ENCODE assay signal across 9 cellular contexts in genomic region chr1:224457782-224458144, GRCh38. TPM values are rescaled to one million over a fixed set of nuclear protein-coding genes. Genes with fewer than 3 reads are reported as not detected.
DNase-seq lines count a peak whose midpoint lies in the region; ATAC-seq and TF ChIP-seq lines count a peak whose summit lies in the region.
"Had no signal": no experiment of that assay in that cellular context is flagged by ENCODE, and none has a peak within 500 bp of the region (broad histone marks: within the 10 kb centered on the region; RNA-seq: fewer than 3 reads in every experiment).

No MANE protein-coding gene starts in this region.

- H3K27ac ChIP-seq in 22Rv1 (no peak overlapping the region), adrenal gland (peak overlapping the region in 3 of 5 donors; percentile 71 to 85 (median 79)), muscle layer of duodenum (ENCODE audit: low read length) (peak overlapping the region; percentile 71)

- CTCF ChIA-PET in GM10248 (lab: Yijun Ruan, JAX), result interaction anchor here (0.8 to 5.6 kb wide), 25 partner anchors 9 to 759 kb away, joined by 3 to 63 read pairs (median 5); partner anchors contain the start of gene FBXO28

- H3K4me1 ChIP-seq in adrenal gland (replicated peaks in 1 of 2) (peaks cover 7 to 15% of the 10 kb centered on the region in 2 donors), muscle layer of duodenum (ENCODE audit: control insufficient read depth in 1 of 2, insufficient read depth in 2 of 2, low read length in 2 of 2) (peaks cover 9 to 29% of the 10 kb centered on the region in 2 donors)

- H3K9me3 ChIP-seq in adrenal gland (replicated peaks in 1 of 3) (no peaks in the 10 kb centered on the region), muscle layer of duodenum (ENCODE audit: control insufficient read depth in 1 of 2, low read length in 2 of 2) (no peaks in the 10 kb centered on the region)

- no peak for DNase-seq in adrenal gland
- DNase-seq in HK-2 (ENCODE audit: unreplicated experiment), result no peak
- DNase-seq in stimulated activated CD4-positive, alpha-beta T cell treated with anti-CD3 and anti-CD28 coated beads, Interleukin-4, amount 100 ng/mL, for 24 hours, result no peak
- no peak for DNase-seq in GM10248 (ENCODE audit: extremely low spot score)
- DNase-seq in NCI-H146 (lab: John Stamatoyannopoulos, UW), result no peak
- DNase-seq: activated CD4-positive, CD25-positive, alpha-beta regulatory T cell had no signal

- intact Hi-C loops in adrenal gland (cut with DNase I), result loop anchor here in 1 of 2 donors (10.0 kb wide), 1 partner anchor 83 kb away; no protein-coding TSS in a partner anchor

- H3K4me3 ChIP-seq in adrenal gland (no peak overlapping the region), muscle layer of duodenum (ENCODE audit: low read depth in 1 of 2, low read length in 2 of 2) (no peak overlapping the region)

- peak; percentile 39 for ATAC-seq in GM19395 (IDR thresholded peaks at IDR 0.05; ENCODE audit: unreplicated experiment)

- TF ChIP-seq CTCF in 22Rv1 (IDR thresholded peaks at IDR 0.05), result peak; percentile 60
- TF ChIP-seq CTCF in adrenal gland (IDR thresholded peaks at IDR 0.05), result peak in 1 of 6 experiments; percentile 20
- no peak for TF ChIP-seq CTCF in GM10248 (IDR thresholded peaks at IDR 0.05; ENCODE audit: control extremely low read depth, extremely low read depth, low read depth, missing control alignments)

- POLR2A ChIA-PET in GM10248 (lab: Yijun Ruan, JAX), result no interaction called here

- 77 to 96% (median 87%) methylated on average over 1 of the region's 1 CpG for WGBS in adrenal gland, 4 donors

- H3K36me3 ChIP-seq in adrenal gland (replicated peaks in 1 of 2) (no peaks in the 10 kb centered on the region), muscle layer of duodenum (ENCODE audit: control insufficient read depth in 1 of 2, insufficient read depth in 2 of 2, low read length in 2 of 2) (no peaks in the 10 kb centered on the region)

- no peak for TF ChIP-seq POLR2A in adrenal gland (IDR thresholded peaks at IDR 0.05)

- H3K27me3 ChIP-seq in adrenal gland (no peaks in the 10 kb centered on the region), muscle layer of duodenum (ENCODE audit: low read depth, low read length) (no peaks in the 10 kb centered on the region)

RNA-seq across cellular contexts. Expression of gene WDR26, which starts 23.2 kb away (rescaled TPM):
- total RNA-seq in adrenal gland, result 10 to 100 TPM; 48.7 to 92.0 (median 77.6) TPM
- 10 to 100 TPM; 25.6 to 52.4 (median 36.5) TPM for polyA plus RNA-seq in adrenal gland
